ENCODE assay signal across 10 cellular contexts in genomic region chr6:32982702-32983492, GRCh38. TPM values are rescaled to one million over a fixed set of nuclear protein-coding genes. Genes with fewer than 3 reads are reported as not detected.
DNase-seq lines count a peak whose midpoint lies in the region; TF ChIP-seq lines count a peak whose summit lies in the region.
"Had no signal": no experiment of that assay in that cellular context is flagged by ENCODE, and none has a peak within 500 bp of the region (broad histone marks: within the 10 kb centered on the region; RNA-seq: fewer than 3 reads in every experiment).

No MANE protein-coding gene starts in this region.

- no peaks in the 10 kb centered on the region for H3K9me3 ChIP-seq in adipocyte (ENCODE audit: control insufficient read depth, low read length)

- peak; percentile 5 for DNase-seq in NCI-H1092 treated with DMSO at 0.1 percent for 48 hours (lab: John Stamatoyannopoulos, UW)
- no peak for DNase-seq in NCI-H1092 (lab: John Stamatoyannopoulos, UW)
- DNase-seq in adipocyte (ENCODE audit: low read depth): peak; percentile 8
- DNase-seq in osteocyte (ENCODE audit: extremely low spot score, unreplicated experiment): no peak
- no peak for DNase-seq in glomerular visceral epithelial cell (ENCODE audit: extremely low spot score)
- no peak for DNase-seq in activated CD4-positive, alpha-beta T cell treated with anti-CD3 and anti-CD28 coated beads for 1 hour
- DNase-seq in NCI-H1105 treated with DMSO at 0.1 percent for 48 hours (lab: John Stamatoyannopoulos, UW): no peak
- DNase-seq: hypothalamus had no signal

- peaks cover 34% of the 10 kb centered on the region for H3K4me1 ChIP-seq in adipocyte (ENCODE audit: control insufficient read depth, insufficient read depth, low read length)

- no peak overlapping the region for H3K4me3 ChIP-seq in adipocyte (ENCODE audit: low read length)

- peaks cover 56% of the 10 kb centered on the region for H3K36me3 ChIP-seq in adipocyte (ENCODE audit: control insufficient read depth, insufficient read depth, low read length, severe bottlenecking)

- H3K9ac ChIP-seq in adipocyte (ENCODE audit: low read length): no peak overlapping the region

- no peak for TF ChIP-seq CTCF in osteocyte (IDR thresholded peaks at IDR 0.05)

- H3K4me1 Mint-ChIP-seq in IgD-negative memory B cell: peaks cover 21 to 33% (median 30%) of the 10 kb centered on the region in 3 donors
- peaks cover 11% of the 10 kb centered on the region for H3K4me1 Mint-ChIP-seq in osteocyte (ENCODE audit: unreplicated experiment)

- H3K9me3 Mint-ChIP-seq in IgD-negative memory B cell (no peaks in the 10 kb centered on the region), osteocyte (ENCODE audit: unreplicated experiment) (no peaks in the 10 kb centered on the region)
- H3K9me3 Mint-ChIP-seq: central memory CD8-positive, alpha-beta T cell had no signal

- no peaks in the 10 kb centered on the region for H3K27me3 Mint-ChIP-seq in IgD-negative memory B cell
- H3K27me3 Mint-ChIP-seq in osteocyte (ENCODE audit: unreplicated experiment): peaks cover 16% of the 10 kb centered on the region
- H3K27me3 Mint-ChIP-seq: central memory CD8-positive, alpha-beta T cell had no signal

- no peaks in the 10 kb centered on the region for H3K36me3 Mint-ChIP-seq in IgD-negative memory B cell
- H3K36me3 Mint-ChIP-seq in osteocyte (ENCODE audit: unreplicated experiment): peaks cover 36% of the 10 kb centered on the region

- H3K4me3 Mint-ChIP-seq in IgD-negative memory B cell (peak overlapping the region in 1 of 4 donors; percentile 4), osteocyte (ENCODE audit: unreplicated experiment) (no peak overlapping the region)
- H3K4me3 Mint-ChIP-seq: central memory CD8-positive, alpha-beta T cell had no signal

- no peaks in the 10 kb centered on the region for H3K27me3 ChIP-seq in adipocyte (replicated peaks; ENCODE audit: control insufficient read depth, insufficient read depth, low read length)

- H3K27ac Mint-ChIP-seq in IgD-negative memory B cell (peak overlapping the region in 2 of 3 donors; percentile 26 to 60), osteocyte (ENCODE audit: unreplicated experiment) (peak overlapping the region; percentile 10)

RNA-seq across cellular contexts. Expression of gene BRD2, which starts 14.5 kb away (rescaled TPM):
- polyA plus RNA-seq in IgD-negative memory B cell: 110 TPM
- total RNA-seq in osteocyte: 166 and 168 TPM in 2 replicates

RNA-seq across cellular contexts. Expression of gene HLA-DOA, which starts 26.5 kb away (rescaled TPM):
- 363 TPM for polyA plus RNA-seq in IgD-negative memory B cell
- total RNA-seq in osteocyte: not detected in 2 replicates

RNA-seq across cellular contexts. Expression of gene HLA-DMA, which starts 30.0 kb away (rescaled TPM):
- polyA plus RNA-seq in IgD-negative memory B cell: 946 TPM
- 1.3 and 3.0 TPM in 2 replicates for total RNA-seq in osteocyte

RNA-seq across cellular contexts. Expression of gene HLA-DMB, which starts 42.1 kb away (rescaled TPM):
- 771 TPM for polyA plus RNA-seq in IgD-negative memory B cell
- not detected in 2 replicates for total RNA-seq in osteocyte

Comparison
In these comparisons a context has a peak if more than half of its experiments do, and no peak if none do; other contexts are left out.
1. DNase-seq: peak in NCI-H1092 treated with DMSO at 0.1 percent for 48 hours (single experiment) and adipocyte (single experiment); none in NCI-H1092 (single experiment), osteocyte (single experiment), glomerular visceral epithelial cell (single experiment), activated CD4-positive, alpha-beta T cell treated with anti-CD3 and anti-CD28 coated beads for 1 hour (single experiment) and NCI-H1105 treated with DMSO at 0.1 percent for 48 hours (single experiment).